Comparison of ENCODE assay signal across 20 cellular contexts in the genomic region with DNA sequence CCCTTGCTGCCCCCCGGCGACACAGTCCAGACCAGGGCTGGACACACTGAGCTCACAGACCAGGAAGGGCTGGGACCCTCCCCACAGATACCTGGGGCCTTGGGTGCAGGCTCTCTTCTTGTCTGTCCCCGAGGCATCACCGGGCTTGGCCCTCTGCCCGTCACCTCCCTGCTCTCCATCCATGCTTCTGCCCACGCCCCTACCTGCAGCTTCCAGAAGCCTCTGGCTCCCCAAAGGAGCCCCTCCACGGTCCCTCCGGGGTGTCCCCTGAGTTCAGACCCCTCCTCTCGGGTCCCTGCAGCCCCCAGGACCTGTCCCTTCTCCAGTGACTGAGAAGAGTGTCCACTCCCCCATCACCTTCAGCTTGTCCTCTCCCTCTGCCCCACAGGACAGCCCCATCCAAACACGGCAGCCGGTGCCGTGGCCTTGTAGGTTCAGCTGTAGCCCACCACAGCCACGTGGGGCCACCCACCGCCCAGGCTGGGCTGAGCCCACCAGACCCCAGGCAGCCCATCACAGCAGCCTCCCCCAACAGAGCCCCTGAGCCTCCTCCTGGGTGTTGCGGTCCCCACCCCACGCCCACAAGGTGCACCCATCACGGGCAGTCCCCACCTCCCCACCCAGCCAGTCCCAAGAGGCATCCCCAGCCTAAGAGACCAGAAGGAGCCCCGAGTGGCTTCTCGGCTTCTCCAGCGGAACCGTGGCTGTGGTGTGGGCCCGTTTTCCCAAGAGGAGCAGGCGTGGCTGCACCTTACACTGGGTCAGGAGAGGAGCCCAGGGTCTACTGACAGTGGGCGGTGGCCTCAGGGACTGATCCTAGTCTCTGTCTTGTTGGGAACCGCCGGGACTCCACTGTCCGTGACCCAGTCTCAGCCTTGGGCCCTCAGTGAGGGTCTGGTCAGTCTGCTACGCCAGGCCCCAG.
"Had no signal": no experiment of that assay in that cellular context is flagged by ENCODE, and none has a peak within 500 bp of the region (broad histone marks: within the 10 kb centered on the region; RNA-seq: fewer than 3 reads in every experiment).

No MANE protein-coding gene starts in this region.

- H3K36me3 ChIP-seq: gastrocnemius medialis, neural progenitor cell, right lobe of liver, transverse colon had no signal

- H3K4me3 ChIP-seq: gastrocnemius medialis, neural progenitor cell, psoas muscle, right lobe of liver, transverse colon had no signal

- H3K27ac ChIP-seq: gastrocnemius medialis, neural progenitor cell, psoas muscle, right lobe of liver, transverse colon had no signal

- H3K27me3 Mint-ChIP-seq: naive thymus-derived CD4-positive, alpha-beta T cell had no signal

- H3K36me3 Mint-ChIP-seq: neural progenitor cell had no signal

- DNase-seq: activated CD4-positive, alpha-beta T cell treated with anti-CD3 and anti-CD28 coated beads, Interleukin-2, amount 50 U/mL, for 4 hours; activated naive CD4-positive, alpha-beta T cell treated with Interleukin-2 at 50 U/mL for 16 hours; activated T-cell treated with anti-CD3 and anti-CD28 coated beads for 4 hours; aorta; cortex of kidney; effector CD4-positive, alpha-beta T cell; gastrocnemius medialis; kidney glomerular epithelial cell; mesendoderm; naive thymus-derived CD4-positive, alpha-beta T cell; psoas muscle; SK-N-SH; stimulated activated CD4-positive, alpha-beta T cell treated with anti-CD3 and anti-CD28 coated beads, Interleukin-4, amount 100 ng/mL, for 4 hours; stimulated activated naive B cell treated with anti-CD40 and anti-IgM and Interleukin-4, amounts not matched to agents 10 μg/mL and 1 μg/mL and 100 μg/mL, for 72 hours; transverse colon had no signal

- H3K27ac Mint-ChIP-seq: activated T-helper 1 cell treated with anti-CD3 and anti-CD28 coated beads, Interleukin-12 subunit alpha, Interleukin-12 subunit beta, Interleukin-2, Interleukin-4 antibody, amounts not matched to agents 30 ng/mL and 10 ng/mL and 1 ng/mL, durations not matched to agents 14 hours and 24 hours and 36 hours; neural progenitor cell; T-helper 2 cell treated with Interferon-gamma antibody and Interleukin-4, amounts not matched to agents 5 μg/mL and 100 μg/mL, for 36 hours had no signal

- H3K9me3 ChIP-seq: gastrocnemius medialis, psoas muscle, right lobe of liver, transverse colon had no signal

- H3K4me2 ChIP-seq: neural progenitor cell, SK-N-SH had no signal

- H2AFZ ChIP-seq: neural progenitor cell had no signal

- H3K4me3 Mint-ChIP-seq: activated T-helper 1 cell treated with anti-CD3 and anti-CD28 coated beads, Interleukin-12 subunit alpha, Interleukin-12 subunit beta, Interleukin-2, Interleukin-4 antibody, amounts not matched to agents 30 ng/mL and 10 ng/mL and 1 ng/mL, durations not matched to agents 14 hours and 24 hours and 36 hours; naive thymus-derived CD4-positive, alpha-beta T cell; neural progenitor cell; stimulated activated naive B cell treated with anti-CD40 and anti-IgM and Interleukin-4, amounts not matched to agents 10 μg/mL and 1 μg/mL and 100 μg/mL, for 72 hours; T-helper 2 cell treated with Interferon-gamma antibody and Interleukin-4, amounts not matched to agents 5 μg/mL and 100 μg/mL, for 36 hours had no signal

- ATAC-seq: gastrocnemius medialis; psoas muscle; stimulated activated naive B cell treated with anti-CD40 and anti-IgM and Interleukin-4, amounts not matched to agents 10 μg/mL and 1 μg/mL and 100 μg/mL, for 72 hours had no signal

- FAIRE-seq: TTC549 had no signal

- H3K27me3 ChIP-seq: gastrocnemius medialis, neural progenitor cell, right lobe of liver, transverse colon had no signal

- H3K9me2 ChIP-seq: SK-N-SH had no signal

- H3K9ac ChIP-seq: neural progenitor cell, SK-N-SH had no signal

- H3K4me1 ChIP-seq: gastrocnemius medialis, neural progenitor cell, psoas muscle, right lobe of liver, transverse colon had no signal
